ENCODE assay signal across 9 cellular contexts in the genomic region with DNA sequence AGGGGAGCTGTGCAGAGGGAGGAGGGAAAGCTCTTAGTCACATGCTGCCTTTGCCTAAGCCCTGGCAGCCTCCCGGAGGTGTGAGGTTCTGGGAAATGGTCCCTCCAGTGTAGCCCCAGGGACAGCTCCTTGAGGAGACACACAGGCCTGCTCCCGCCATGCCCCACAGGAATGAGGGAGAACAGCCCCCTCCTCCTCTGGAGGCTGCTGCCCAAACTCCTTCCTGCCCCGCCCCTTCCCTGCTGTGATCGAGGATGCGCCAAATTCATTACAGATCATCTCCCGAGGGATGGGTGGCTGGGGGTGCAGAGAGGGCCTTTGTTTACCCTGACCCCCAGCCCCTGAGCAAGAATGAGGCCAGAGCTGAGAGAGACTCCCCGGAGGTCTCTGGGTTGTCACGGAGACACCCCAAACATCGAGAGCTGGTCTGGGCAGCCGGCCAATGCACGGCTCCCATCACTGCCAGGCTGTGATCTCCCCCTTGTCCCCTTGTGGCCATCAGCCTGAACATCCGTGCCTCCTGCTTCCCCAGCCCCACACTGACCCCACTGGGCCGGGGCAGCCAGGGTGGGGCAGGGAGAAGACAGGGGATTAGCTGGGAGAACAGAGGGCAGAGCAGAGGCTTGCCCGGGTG. TPM values are rescaled to one million over a fixed set of nuclear protein-coding genes. Genes with fewer than 3 reads are reported as not detected.
DNase-seq lines count a peak whose midpoint lies in the region; ATAC-seq, FAIRE-seq and TF ChIP-seq lines count a peak whose summit lies in the region.
"Had no signal": no experiment of that assay in that cellular context is flagged by ENCODE, and none has a peak within 500 bp of the region (broad histone marks: within the 10 kb centered on the region; RNA-seq: fewer than 3 reads in every experiment).

No MANE protein-coding gene starts in this region.

- DNase-seq in H54 (ENCODE audit: insufficient read length, low spot score) (peak; percentile 35), Right ventricle myocardium superior (peak; percentile 69), GDM1 (lab: John Stamatoyannopoulos, UW) (no peak), GM10248 (ENCODE audit: extremely low spot score) (no peak)
- no peak for DNase-seq in activated T-cell treated with anti-CD3 and anti-CD28 coated beads, Interleukin-2, amount 50 U/mL, for 24 hours
- DNase-seq: activated T-cell treated with anti-CD3 and anti-CD28 coated beads, Interleukin-2, amount 50 U/mL, for 72 hours had no signal

- no peaks in the 10 kb centered on the region for H3K27me3 Mint-ChIP-seq in activated T-cell treated with anti-CD3 and anti-CD28 coated beads, Interleukin-2, amount 50 U/mL, for 24 hours

- H3K27ac Mint-ChIP-seq in activated T-cell treated with anti-CD3 and anti-CD28 coated beads, Interleukin-2, amount 50 U/mL, for 24 hours, result no peak overlapping the region
- H3K27ac Mint-ChIP-seq: activated T-cell treated with anti-CD3 and anti-CD28 coated beads, Interleukin-2, amount 50 U/mL, for 72 hours had no signal

- TF ChIP-seq CTCF in GM10248 (IDR thresholded peaks at IDR 0.05; ENCODE audit: control extremely low read depth, extremely low read depth, low read depth, missing control alignments), result no peak

- POLR2A ChIA-PET in GM10248 (lab: Yijun Ruan, JAX), result no interaction called here

- H3K27ac ChIP-seq in skin epidermis, result peak overlapping the region in 13 of 21 experiments; percentile 15 to 92 (median 74)

- no peak overlapping the region for H3K4me3 Mint-ChIP-seq in activated T-cell treated with anti-CD3 and anti-CD28 coated beads, Interleukin-2, amount 50 U/mL, for 24 hours
- H3K4me3 Mint-ChIP-seq: activated T-cell treated with anti-CD3 and anti-CD28 coated beads, Interleukin-2, amount 50 U/mL, for 72 hours had no signal

- CTCF ChIA-PET in GM10248 (lab: Yijun Ruan, JAX), result interaction anchor here (1.4 to 1.7 kb wide), 2 partner anchors 29 to 151 kb away, joined by 4 to 10 read pairs; no protein-coding TSS in a partner anchor

- ATAC-seq in SK-N-SH treated with all-trans-retinoic acid at 6 μM for 48 hours (peak; percentile 16), Right ventricle myocardium superior (ENCODE audit: poor library complexity) (peak; percentile 28), HG03280 (IDR thresholded peaks at IDR 0.05; ENCODE audit: unreplicated experiment) (no peak)
- ATAC-seq: activated T-cell treated with anti-CD3 and anti-CD28 coated beads, Interleukin-2, amount 50 U/mL, for 72 hours had no signal

- no peak for TF ChIP-seq POLR2A in H54 (IDR thresholded peaks at IDR 0.05; ENCODE audit: low read depth, low read length)

- no peaks in the 10 kb centered on the region for H3K36me3 Mint-ChIP-seq in activated T-cell treated with anti-CD3 and anti-CD28 coated beads, Interleukin-2, amount 50 U/mL, for 24 hours (ENCODE audit: low read depth)

- FAIRE-seq in H54 (lab: Jason Lieb, UNC), result no peak

- intact Hi-C loops in Right ventricle myocardium superior (cut with DNase I), result no loop called here

- peaks cover 6% of the 10 kb centered on the region for H3K4me1 Mint-ChIP-seq in activated T-cell treated with anti-CD3 and anti-CD28 coated beads, Interleukin-2, amount 50 U/mL, for 24 hours (ENCODE audit: low read depth)

- H3K4me3 ChIP-seq in skin epidermis, result no peak overlapping the region

- no peaks in the 10 kb centered on the region for H3K9me3 Mint-ChIP-seq in activated T-cell treated with anti-CD3 and anti-CD28 coated beads, Interleukin-2, amount 50 U/mL, for 24 hours
- H3K9me3 Mint-ChIP-seq: activated T-cell treated with anti-CD3 and anti-CD28 coated beads, Interleukin-2, amount 50 U/mL, for 72 hours had no signal

TF ChIP-seq in SK-N-SH treated with all-trans-retinoic acid at 6 μM for 48 hours, 23 proteins besides CTCF, POLR2A, EP300 and RAD21:
- no peak for TF ChIP-seq ZC3H10 (CRISPR knock-in tag; IDR thresholded peaks at IDR 0.05)
- TF ChIP-seq, protein P1, sequence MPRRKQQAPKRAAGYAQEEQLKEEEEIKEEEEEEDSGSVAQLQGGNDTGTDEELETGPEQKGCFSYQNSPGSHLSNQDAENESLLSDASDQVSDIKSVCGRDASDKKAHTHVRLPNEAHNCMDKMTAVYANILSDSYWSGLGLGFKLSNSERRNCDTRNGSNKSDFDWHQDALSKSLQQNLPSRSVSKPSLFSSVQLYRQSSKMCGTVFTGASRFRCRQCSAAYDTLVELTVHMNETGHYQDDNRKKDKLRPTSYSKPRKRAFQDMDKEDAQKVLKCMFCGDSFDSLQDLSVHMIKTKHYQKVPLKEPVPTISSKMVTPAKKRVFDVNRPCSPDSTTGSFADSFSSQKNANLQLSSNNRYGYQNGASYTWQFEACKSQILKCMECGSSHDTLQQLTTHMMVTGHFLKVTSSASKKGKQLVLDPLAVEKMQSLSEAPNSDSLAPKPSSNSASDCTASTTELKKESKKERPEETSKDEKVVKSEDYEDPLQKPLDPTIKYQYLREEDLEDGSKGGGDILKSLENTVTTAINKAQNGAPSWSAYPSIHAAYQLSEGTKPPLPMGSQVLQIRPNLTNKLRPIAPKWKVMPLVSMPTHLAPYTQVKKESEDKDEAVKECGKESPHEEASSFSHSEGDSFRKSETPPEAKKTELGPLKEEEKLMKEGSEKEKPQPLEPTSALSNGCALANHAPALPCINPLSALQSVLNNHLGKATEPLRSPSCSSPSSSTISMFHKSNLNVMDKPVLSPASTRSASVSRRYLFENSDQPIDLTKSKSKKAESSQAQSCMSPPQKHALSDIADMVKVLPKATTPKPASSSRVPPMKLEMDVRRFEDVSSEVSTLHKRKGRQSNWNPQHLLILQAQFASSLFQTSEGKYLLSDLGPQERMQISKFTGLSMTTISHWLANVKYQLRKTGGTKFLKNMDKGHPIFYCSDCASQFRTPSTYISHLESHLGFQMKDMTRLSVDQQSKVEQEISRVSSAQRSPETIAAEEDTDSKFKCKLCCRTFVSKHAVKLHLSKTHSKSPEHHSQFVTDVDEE (CRISPR knock-in tag; IDR thresholded peaks at IDR 0.05), result no peak
- no peak for TF ChIP-seq ZNF70 (CRISPR knock-in tag; IDR thresholded peaks at IDR 0.05)
- TF ChIP-seq SNAI2 (CRISPR knock-in tag; IDR thresholded peaks at IDR 0.05), result no peak
- TF ChIP-seq CSDC2 (CRISPR knock-in tag; IDR thresholded peaks at IDR 0.05), result no peak
- TF ChIP-seq, protein P2, sequence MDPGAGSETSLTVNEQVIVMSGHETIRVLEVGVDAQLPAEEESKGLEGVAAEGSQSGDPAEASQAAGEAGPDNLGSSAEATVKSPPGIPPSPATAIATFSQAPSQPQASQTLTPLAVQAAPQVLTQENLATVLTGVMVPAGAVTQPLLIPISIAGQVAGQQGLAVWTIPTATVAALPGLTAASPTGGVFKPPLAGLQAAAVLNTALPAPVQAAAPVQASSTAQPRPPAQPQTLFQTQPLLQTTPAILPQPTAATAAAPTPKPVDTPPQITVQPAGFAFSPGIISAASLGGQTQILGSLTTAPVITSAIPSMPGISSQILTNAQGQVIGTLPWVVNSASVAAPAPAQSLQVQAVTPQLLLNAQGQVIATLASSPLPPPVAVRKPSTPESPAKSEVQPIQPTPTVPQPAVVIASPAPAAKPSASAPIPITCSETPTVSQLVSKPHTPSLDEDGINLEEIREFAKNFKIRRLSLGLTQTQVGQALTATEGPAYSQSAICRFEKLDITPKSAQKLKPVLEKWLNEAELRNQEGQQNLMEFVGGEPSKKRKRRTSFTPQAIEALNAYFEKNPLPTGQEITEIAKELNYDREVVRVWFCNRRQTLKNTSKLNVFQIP (CRISPR knock-in tag; IDR thresholded peaks at IDR 0.05; ENCODE audit: borderline replicate concordance, low read depth), result no peak
- no peak for TF ChIP-seq GLIS3 (CRISPR knock-in tag; IDR thresholded peaks at IDR 0.05)
- no peak for TF ChIP-seq ZNF8 (CRISPR knock-in tag; IDR thresholded peaks at IDR 0.05)
- TF ChIP-seq BACH2 (CRISPR knock-in tag; IDR thresholded peaks at IDR 0.05; ENCODE audit: borderline replicate concordance), result no peak
- no peak for TF ChIP-seq PPARA (CRISPR knock-in tag; IDR thresholded peaks at IDR 0.05; ENCODE audit: borderline replicate concordance)
- TF ChIP-seq ZFP30 (CRISPR knock-in tag; IDR thresholded peaks at IDR 0.05), result no peak
- TF ChIP-seq, protein P3, sequence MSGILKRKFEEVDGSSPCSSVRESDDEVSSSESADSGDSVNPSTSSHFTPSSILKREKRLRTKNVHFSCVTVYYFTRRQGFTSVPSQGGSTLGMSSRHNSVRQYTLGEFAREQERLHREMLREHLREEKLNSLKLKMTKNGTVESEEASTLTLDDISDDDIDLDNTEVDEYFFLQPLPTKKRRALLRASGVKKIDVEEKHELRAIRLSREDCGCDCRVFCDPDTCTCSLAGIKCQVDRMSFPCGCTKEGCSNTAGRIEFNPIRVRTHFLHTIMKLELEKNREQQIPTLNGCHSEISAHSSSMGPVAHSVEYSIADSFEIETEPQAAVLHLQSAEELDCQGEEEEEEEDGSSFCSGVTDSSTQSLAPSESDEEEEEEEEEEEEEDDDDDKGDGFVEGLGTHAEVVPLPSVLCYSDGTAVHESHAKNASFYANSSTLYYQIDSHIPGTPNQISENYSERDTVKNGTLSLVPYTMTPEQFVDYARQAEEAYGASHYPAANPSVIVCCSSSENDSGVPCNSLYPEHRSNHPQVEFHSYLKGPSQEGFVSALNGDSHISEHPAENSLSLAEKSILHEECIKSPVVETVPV (CRISPR knock-in tag; IDR thresholded peaks at IDR 0.05), result no peak
- no peak for TF ChIP-seq OSR1 (CRISPR knock-in tag; IDR thresholded peaks at IDR 0.05)
- TF ChIP-seq ESRRG (CRISPR knock-in tag; IDR thresholded peaks at IDR 0.05), result no peak
- TF ChIP-seq ISL1 (CRISPR knock-in tag; IDR thresholded peaks at IDR 0.05), result no peak
- TF ChIP-seq, protein P4, sequence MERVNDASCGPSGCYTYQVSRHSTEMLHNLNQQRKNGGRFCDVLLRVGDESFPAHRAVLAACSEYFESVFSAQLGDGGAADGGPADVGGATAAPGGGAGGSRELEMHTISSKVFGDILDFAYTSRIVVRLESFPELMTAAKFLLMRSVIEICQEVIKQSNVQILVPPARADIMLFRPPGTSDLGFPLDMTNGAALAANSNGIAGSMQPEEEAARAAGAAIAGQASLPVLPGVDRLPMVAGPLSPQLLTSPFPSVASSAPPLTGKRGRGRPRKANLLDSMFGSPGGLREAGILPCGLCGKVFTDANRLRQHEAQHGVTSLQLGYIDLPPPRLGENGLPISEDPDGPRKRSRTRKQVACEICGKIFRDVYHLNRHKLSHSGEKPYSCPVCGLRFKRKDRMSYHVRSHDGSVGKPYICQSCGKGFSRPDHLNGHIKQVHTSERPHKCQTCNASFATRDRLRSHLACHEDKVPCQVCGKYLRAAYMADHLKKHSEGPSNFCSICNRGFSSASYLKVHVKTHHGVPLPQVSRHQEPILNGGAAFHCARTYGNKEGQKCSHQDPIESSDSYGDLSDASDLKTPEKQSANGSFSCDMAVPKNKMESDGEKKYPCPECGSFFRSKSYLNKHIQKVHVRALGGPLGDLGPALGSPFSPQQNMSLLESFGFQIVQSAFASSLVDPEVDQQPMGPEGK (CRISPR knock-in tag; IDR thresholded peaks at IDR 0.05; ENCODE audit: borderline replicate concordance), result no peak
- no peak for TF ChIP-seq TOX (CRISPR knock-in tag; IDR thresholded peaks at IDR 0.05; ENCODE audit: borderline replicate concordance)

RNA-seq across cellular contexts. Expression of a gene that starts 8.4 kb away (rescaled TPM):
- not detected for total RNA-seq in Right ventricle myocardium superior

RNA-seq across cellular contexts. Expression of a gene that starts 32.0 kb away (rescaled TPM):
- total RNA-seq in Right ventricle myocardium superior, result 58.3 TPM

Comparison
In these comparisons a context has a peak if more than half of its experiments do, and no peak if none do; other contexts are left out.
1. DNase-seq: peak in H54 (single experiment) and Right ventricle myocardium superior (single experiment); none in activated T-cell treated with anti-CD3 and anti-CD28 coated beads, Interleukin-2, amount 50 U/mL, for 24 hours (single experiment), GDM1 (single experiment) and GM10248 (single experiment).